In the genomic region with DNA sequence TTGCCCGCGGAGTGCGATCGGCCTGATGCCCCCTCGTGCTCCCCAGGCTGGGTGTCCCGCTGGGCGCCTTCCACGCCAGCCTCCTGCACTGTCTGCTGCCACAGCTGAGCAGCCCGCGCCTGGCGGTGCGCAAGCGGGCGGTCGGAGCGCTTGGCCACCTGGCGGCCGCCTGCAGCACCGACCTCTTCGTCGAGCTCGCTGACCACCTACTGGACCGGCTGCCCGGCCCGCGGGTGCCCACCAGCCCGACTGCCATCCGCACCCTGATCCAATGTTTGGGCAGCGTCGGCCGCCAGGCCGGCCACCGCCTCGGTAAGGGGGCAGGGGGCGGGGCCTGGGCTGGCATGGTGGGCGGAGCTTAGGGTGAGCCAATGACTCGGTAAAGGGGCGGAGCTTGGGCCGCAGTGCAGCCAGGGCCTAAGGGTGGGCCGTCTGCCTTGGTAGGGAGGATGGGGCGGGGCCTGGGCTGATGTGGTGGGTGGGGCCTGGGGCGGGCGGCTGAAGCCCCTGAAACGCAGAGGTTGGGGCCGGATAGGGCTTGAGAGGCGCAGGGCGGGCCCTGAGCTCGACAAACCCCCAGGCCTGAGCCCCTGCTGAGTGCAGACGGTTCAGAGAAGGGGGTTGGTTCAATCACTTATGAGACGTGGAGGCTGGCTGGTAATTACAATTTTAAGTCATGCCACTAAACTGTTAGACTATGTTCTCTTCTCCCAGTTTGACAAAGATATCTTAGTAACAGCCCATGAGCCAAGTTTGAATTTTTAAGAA, we compare ENCODE assay signal across 1 cellular context.
TF ChIP-seq lines count a peak whose summit lies in the region.

No MANE protein-coding gene starts in this region.

TF ChIP-seq in HepG2, 621 proteins besides CTCF, POLR2A, EP300 and RAD21 (continued from another document and continues in another):
- TF ChIP-seq ZNF580 (CRISPR knock-in tag; IDR thresholded peaks at IDR 0.05; ENCODE audit: borderline replicate concordance, low read depth): peak; percentile 49; the same call in 1 of the 2 replicates
- no peak for TF ChIP-seq ZNF674 (CRISPR knock-in tag; IDR thresholded peaks at IDR 0.05; ENCODE audit: low read depth)
- TF ChIP-seq ETV5 (CRISPR knock-in tag; IDR thresholded peaks at IDR 0.05; ENCODE audit: borderline replicate concordance): no peak
- no peak for TF ChIP-seq ZNF235 (CRISPR knock-in tag; IDR thresholded peaks at IDR 0.05; ENCODE audit: borderline replicate concordance)
- TF ChIP-seq, protein P1, sequence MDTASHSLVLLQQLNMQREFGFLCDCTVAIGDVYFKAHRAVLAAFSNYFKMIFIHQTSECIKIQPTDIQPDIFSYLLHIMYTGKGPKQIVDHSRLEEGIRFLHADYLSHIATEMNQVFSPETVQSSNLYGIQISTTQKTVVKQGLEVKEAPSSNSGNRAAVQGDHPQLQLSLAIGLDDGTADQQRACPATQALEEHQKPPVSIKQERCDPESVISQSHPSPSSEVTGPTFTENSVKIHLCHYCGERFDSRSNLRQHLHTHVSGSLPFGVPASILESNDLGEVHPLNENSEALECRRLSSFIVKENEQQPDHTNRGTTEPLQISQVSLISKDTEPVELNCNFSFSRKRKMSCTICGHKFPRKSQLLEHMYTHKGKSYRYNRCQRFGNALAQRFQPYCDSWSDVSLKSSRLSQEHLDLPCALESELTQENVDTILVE (CRISPR knock-in tag; IDR thresholded peaks at IDR 0.05): no peak
- TF ChIP-seq SMC3 (IDR thresholded peaks at IDR 0.05; ENCODE audit: low read length): no peak
- TF ChIP-seq ZFP90 (CRISPR knock-in tag; IDR thresholded peaks at IDR 0.05; ENCODE audit: borderline replicate concordance): no peak
- no peak for TF ChIP-seq ZNF382 (CRISPR knock-in tag; IDR thresholded peaks at IDR 0.05; ENCODE audit: borderline replicate concordance)
- no peak for TF ChIP-seq SUZ12 (IDR thresholded peaks at IDR 0.05; ENCODE audit: low read depth, low read length)
- no peak for TF ChIP-seq ZKSCAN8 (CRISPR knock-in tag; IDR thresholded peaks at IDR 0.05; ENCODE audit: borderline replicate concordance)
- 0 out of 2 replicates have a peak, but pooled peaks have one; percentile 64 for TF ChIP-seq SNAPC2 (CRISPR knock-in tag; IDR thresholded peaks at IDR 0.05)
- TF ChIP-seq PATZ1 (CRISPR knock-in tag; IDR thresholded peaks at IDR 0.05): no peak
- 0 out of 2 replicates have a peak, but pooled peaks have one; percentile 44 for TF ChIP-seq MXD4 (CRISPR knock-in tag; IDR thresholded peaks at IDR 0.05)
- no peak for TF ChIP-seq ZNF737 (CRISPR knock-in tag; IDR thresholded peaks at IDR 0.05; ENCODE audit: borderline replicate concordance)
- TF ChIP-seq CHD2 (IDR thresholded peaks at IDR 0.05; ENCODE audit: low read depth, low read length): no peak
- peak; percentile 80 for TF ChIP-seq EEA1 (CRISPR knock-in tag; IDR thresholded peaks at IDR 0.05; ENCODE audit: borderline replicate concordance)
- no peak for TF ChIP-seq ZBTB20 (CRISPR knock-in tag; IDR thresholded peaks at IDR 0.05; ENCODE audit: borderline replicate concordance, low read depth)
- peak; percentile 47; the same call in 1 of the 2 replicates for TF ChIP-seq POLR2AphosphoS5 (IDR thresholded peaks at IDR 0.05; ENCODE audit: low read depth, low read length)
- peak; percentile 71; the same call in 1 of the 2 replicates for TF ChIP-seq ZNF33B (CRISPR knock-in tag; IDR thresholded peaks at IDR 0.05)
- no peak for TF ChIP-seq ZNF562 (CRISPR knock-in tag; IDR thresholded peaks at IDR 0.05; ENCODE audit: borderline replicate concordance)
- 0 out of 2 replicates have a peak, but pooled peaks have one; percentile 23 for TF ChIP-seq THAP11 (CRISPR knock-in tag; IDR thresholded peaks at IDR 0.05)
- TF ChIP-seq ZNF615 (CRISPR knock-in tag; IDR thresholded peaks at IDR 0.05; ENCODE audit: borderline replicate concordance): no peak
- TF ChIP-seq ETS1 (CRISPR knock-in tag; IDR thresholded peaks at IDR 0.05): no peak
- TF ChIP-seq, protein P2, sequence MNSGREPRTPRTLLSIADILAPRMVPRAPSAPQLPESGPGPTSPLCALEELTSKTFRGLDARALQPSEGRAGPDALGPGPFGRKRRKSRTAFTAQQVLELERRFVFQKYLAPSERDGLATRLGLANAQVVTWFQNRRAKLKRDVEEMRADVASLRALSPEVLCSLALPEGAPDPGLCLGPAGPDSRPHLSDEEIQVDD (CRISPR knock-in tag; IDR thresholded peaks at IDR 0.05; ENCODE audit: borderline replicate concordance): no peak
- no peak for TF ChIP-seq ZSCAN30 (CRISPR knock-in tag; IDR thresholded peaks at IDR 0.05)
- TF ChIP-seq, protein P3, sequence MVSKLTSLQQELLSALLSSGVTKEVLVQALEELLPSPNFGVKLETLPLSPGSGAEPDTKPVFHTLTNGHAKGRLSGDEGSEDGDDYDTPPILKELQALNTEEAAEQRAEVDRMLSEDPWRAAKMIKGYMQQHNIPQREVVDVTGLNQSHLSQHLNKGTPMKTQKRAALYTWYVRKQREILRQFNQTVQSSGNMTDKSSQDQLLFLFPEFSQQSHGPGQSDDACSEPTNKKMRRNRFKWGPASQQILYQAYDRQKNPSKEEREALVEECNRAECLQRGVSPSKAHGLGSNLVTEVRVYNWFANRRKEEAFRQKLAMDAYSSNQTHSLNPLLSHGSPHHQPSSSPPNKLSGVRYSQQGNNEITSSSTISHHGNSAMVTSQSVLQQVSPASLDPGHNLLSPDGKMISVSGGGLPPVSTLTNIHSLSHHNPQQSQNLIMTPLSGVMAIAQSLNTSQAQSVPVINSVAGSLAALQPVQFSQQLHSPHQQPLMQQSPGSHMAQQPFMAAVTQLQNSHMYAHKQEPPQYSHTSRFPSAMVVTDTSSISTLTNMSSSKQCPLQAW (CRISPR knock-in tag; IDR thresholded peaks at IDR 0.05): peak; percentile 68; the same call in 1 of the 2 replicates
- TF ChIP-seq BCL6 (CRISPR knock-in tag; IDR thresholded peaks at IDR 0.05): peak; percentile 37; the same call in 1 of the 2 replicates
- TF ChIP-seq ZFP36 (IDR thresholded peaks at IDR 0.05; ENCODE audit: borderline replicate concordance, low read depth, low read length, partially characterized antibody): no peak
- TF ChIP-seq ZNF234 (CRISPR knock-in tag; conservative IDR thresholded peaks at IDR 0.05): no peak
- no peak for TF ChIP-seq ZBTB8A (CRISPR knock-in tag; IDR thresholded peaks at IDR 0.05; ENCODE audit: borderline replicate concordance, low read depth)
- TF ChIP-seq, protein P4, sequence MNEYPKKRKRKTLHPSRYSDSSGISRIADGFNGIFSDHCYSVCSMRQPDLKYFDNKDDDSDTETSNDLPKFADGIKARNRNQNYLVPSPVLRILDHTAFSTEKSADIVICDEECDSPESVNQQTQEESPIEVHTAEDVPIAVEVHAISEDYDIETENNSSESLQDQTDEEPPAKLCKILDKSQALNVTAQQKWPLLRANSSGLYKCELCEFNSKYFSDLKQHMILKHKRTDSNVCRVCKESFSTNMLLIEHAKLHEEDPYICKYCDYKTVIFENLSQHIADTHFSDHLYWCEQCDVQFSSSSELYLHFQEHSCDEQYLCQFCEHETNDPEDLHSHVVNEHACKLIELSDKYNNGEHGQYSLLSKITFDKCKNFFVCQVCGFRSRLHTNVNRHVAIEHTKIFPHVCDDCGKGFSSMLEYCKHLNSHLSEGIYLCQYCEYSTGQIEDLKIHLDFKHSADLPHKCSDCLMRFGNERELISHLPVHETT (CRISPR knock-in tag; conservative IDR thresholded peaks at IDR 0.05): no peak
- no peak for TF ChIP-seq MTF1 (CRISPR knock-in tag; IDR thresholded peaks at IDR 0.05)
- no peak for TF ChIP-seq ZNF142 (CRISPR knock-in tag; IDR thresholded peaks at IDR 0.05)
- TF ChIP-seq, protein P5, sequence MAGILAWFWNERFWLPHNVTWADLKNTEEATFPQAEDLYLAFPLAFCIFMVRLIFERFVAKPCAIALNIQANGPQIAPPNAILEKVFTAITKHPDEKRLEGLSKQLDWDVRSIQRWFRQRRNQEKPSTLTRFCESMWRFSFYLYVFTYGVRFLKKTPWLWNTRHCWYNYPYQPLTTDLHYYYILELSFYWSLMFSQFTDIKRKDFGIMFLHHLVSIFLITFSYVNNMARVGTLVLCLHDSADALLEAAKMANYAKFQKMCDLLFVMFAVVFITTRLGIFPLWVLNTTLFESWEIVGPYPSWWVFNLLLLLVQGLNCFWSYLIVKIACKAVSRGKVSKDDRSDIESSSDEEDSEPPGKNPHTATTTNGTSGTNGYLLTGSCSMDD (CRISPR knock-in tag; IDR thresholded peaks at IDR 0.05): no peak
- no peak for TF ChIP-seq SKIL (CRISPR knock-in tag; IDR thresholded peaks at IDR 0.05; ENCODE audit: borderline replicate concordance)
- no peak for TF ChIP-seq LCORL (IDR thresholded peaks at IDR 0.05)
- peak; percentile 77 for TF ChIP-seq LCORL (CRISPR knock-in tag; IDR thresholded peaks at IDR 0.05)
- no peak for TF ChIP-seq FOXP1 (IDR thresholded peaks at IDR 0.05)
- TF ChIP-seq FOXP1 (CRISPR knock-in tag; IDR thresholded peaks at IDR 0.05): no peak
- peak; percentile 10; the same call in 1 of the 2 replicates for TF ChIP-seq HOXA3 (CRISPR knock-in tag; IDR thresholded peaks at IDR 0.05)
